In the genomic region with DNA sequence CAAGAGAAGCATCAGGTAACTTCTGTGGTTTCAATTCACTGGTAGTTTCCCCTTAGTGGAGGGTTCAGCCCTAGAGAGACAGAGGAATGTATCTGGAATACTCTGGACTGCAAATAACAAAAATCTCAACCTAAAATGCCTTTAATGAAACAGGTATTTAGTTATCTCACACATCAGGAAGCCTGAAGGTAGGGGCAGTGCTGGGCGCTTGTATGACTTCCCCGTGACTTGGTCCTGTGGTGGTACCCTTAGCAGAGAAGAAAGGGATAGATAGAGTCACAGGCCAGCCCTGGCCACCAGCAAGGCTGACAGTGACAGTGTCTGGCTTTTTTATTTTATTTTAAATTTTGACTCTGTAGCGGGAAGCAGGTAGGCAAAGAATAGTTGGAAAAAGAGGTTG, we compare ENCODE assay signal across 22 cellular contexts.
"Had no signal": no experiment of that assay in that cellular context is flagged by ENCODE, and none has a peak within 500 bp of the region (broad histone marks: within the 10 kb centered on the region; RNA-seq: fewer than 3 reads in every experiment).

No MANE protein-coding gene starts in this region.

- H3K27ac Mint-ChIP-seq: effector memory CD8-positive, alpha-beta T cell; nephron; stimulated activated memory B cell treated with anti-CD40 and anti-IgM and Interleukin-4, amounts not matched to agents 10 μg/mL and 1 μg/mL and 100 μg/mL, for 72 hours had no signal

- H3K4me1 ChIP-seq: left lung, right lobe of liver, upper lobe of right lung, uterus had no signal

- H3K9me3 Mint-ChIP-seq: effector memory CD8-positive, alpha-beta T cell; nephron; stimulated activated memory B cell treated with anti-CD40 and anti-IgM and Interleukin-4, amounts not matched to agents 10 μg/mL and 1 μg/mL and 100 μg/mL, for 72 hours had no signal

- H3K27ac ChIP-seq: left lung, right lobe of liver, testis, tibial nerve, upper lobe of right lung, uterus had no signal

- H3K27me3 ChIP-seq: esophagus squamous epithelium, left lung, right lobe of liver, testis, tibial nerve, upper lobe of right lung, uterus had no signal

- H3K4me3 Mint-ChIP-seq: effector memory CD8-positive, alpha-beta T cell; naive thymus-derived CD4-positive, alpha-beta T cell; nephron; stimulated activated memory B cell treated with anti-CD40 and anti-IgM and Interleukin-4, amounts not matched to agents 10 μg/mL and 1 μg/mL and 100 μg/mL, for 72 hours had no signal

- H3K27me3 Mint-ChIP-seq: effector memory CD8-positive, alpha-beta T cell; naive thymus-derived CD4-positive, alpha-beta T cell; stimulated activated memory B cell treated with anti-CD40 and anti-IgM and Interleukin-4, amounts not matched to agents 10 μg/mL and 1 μg/mL and 100 μg/mL, for 72 hours had no signal

- H3K36me3 ChIP-seq: esophagus squamous epithelium, left lung, right lobe of liver, tibial nerve, upper lobe of right lung, uterus had no signal

- DNase-seq: cerebellar nuclear complex; cortex of kidney; effector memory CD8-positive, alpha-beta T cell; erythroblast; esophagus squamous epithelium; kidney; left cardiac atrium; left lung; mesenchymal stem cell; midbrain; naive thymus-derived CD4-positive, alpha-beta T cell; nucleus accumbens; right lobe of liver; stimulated activated CD4-positive, alpha-beta T cell treated with anti-CD3 and anti-CD28 coated beads, Interleukin-4, amount 100 ng/mL, for 4 hours; stimulated activated naive CD8-positive, alpha-beta T cell treated with anti-CD3 and anti-CD28 coated beads, Interleukin-15, Interleukin-2, amounts not matched to agents 100 U/mL and 50 U/mL, for 24 hours; substantia nigra; testis; upper lobe of right lung; uterus had no signal

- H3K4me3 ChIP-seq: esophagus squamous epithelium, left lung, right lobe of liver, testis, tibial nerve, upper lobe of right lung, uterus had no signal

- H3K9me3 ChIP-seq: esophagus squamous epithelium, left lung, right lobe of liver, testis, tibial nerve, upper lobe of right lung, uterus had no signal

- ATAC-seq: effector memory CD8-positive, alpha-beta T cell; left cardiac atrium; left lung; naive thymus-derived CD4-positive, alpha-beta T cell; right lobe of liver; stimulated activated memory B cell treated with anti-CD40 and anti-IgM and Interleukin-4, amounts not matched to agents 10 μg/mL and 1 μg/mL and 100 μg/mL, for 72 hours; stimulated activated naive CD8-positive, alpha-beta T cell treated with anti-CD3 and anti-CD28 coated beads, Interleukin-15, Interleukin-2, amounts not matched to agents 100 U/mL and 50 U/mL, for 24 hours; upper lobe of right lung had no signal
